18 cellular contexts compared by ENCODE assay signal in genomic region chr10:104548090-104548489, GRCh38.
A peak's percentile ranks its signal among the peaks of the same experiment; 100 is the strongest.
DNase-seq lines count a peak whose midpoint lies in the region; ATAC-seq, FAIRE-seq and TF ChIP-seq lines count a peak whose summit lies in the region.
"Had no signal": no experiment of that assay in that cellular context is flagged by ENCODE, and none has a peak within 500 bp of the region (broad histone marks: within the 10 kb centered on the region; RNA-seq: fewer than 3 reads in every experiment).

No MANE protein-coding gene starts in this region.

- no peak for TF ChIP-seq EP300 in upper lobe of left lung (IDR thresholded peaks at IDR 0.05)

- no peaks in the 10 kb centered on the region for H3K4me1 ChIP-seq in upper lobe of left lung
- H3K4me1 ChIP-seq: BLaER1, testis had no signal

- TF ChIP-seq CTCF in AG10803 (conservative IDR thresholded peaks at IDR 0.05; ENCODE audit: low read length), result no peak
- no peak for TF ChIP-seq CTCF in bronchial epithelial cell (IDR thresholded peaks at IDR 0.05; ENCODE audit: insufficient read depth, low read length, severe bottlenecking)
- no peak for TF ChIP-seq CTCF in kidney epithelial cell (IDR thresholded peaks at IDR 0.05; ENCODE audit: insufficient read depth, low read length, poor library complexity, severe bottlenecking)
- no peak for TF ChIP-seq CTCF in upper lobe of left lung (IDR thresholded peaks at IDR 0.05)

- ATAC-seq in upper lobe of left lung (ENCODE audit: low FRiP score in 2 of 2) (no peak), GM21619 (IDR thresholded peaks at IDR 0.05; ENCODE audit: unreplicated experiment) (no peak)
- ATAC-seq: activated T-cell treated with anti-CD3 and anti-CD28 coated beads, Interleukin-2, amount 50 U/mL, for 72 hours had no signal

- no peak overlapping the region for H3K27ac ChIP-seq in upper lobe of left lung
- H3K27ac ChIP-seq: BLaER1, RWPE1, testis had no signal

- H3K4me3 ChIP-seq in AG10803 (ENCODE audit: low read length), result no peak overlapping the region
- H3K4me3 ChIP-seq in bronchial epithelial cell (ENCODE audit: low read depth, low read length), result no peak overlapping the region
- no peak overlapping the region for H3K4me3 ChIP-seq in kidney epithelial cell (ENCODE audit: low read depth, low read length)
- H3K4me3 ChIP-seq in upper lobe of left lung, result no peak overlapping the region
- H3K4me3 ChIP-seq: BLaER1, testis had no signal

- DNase-seq in AG10803 (ENCODE audit: low read depth) (peak; percentile 13), NCI-H82 (lab: John Stamatoyannopoulos, UW) (peak; percentile 91), bronchial epithelial cell (ENCODE audit: low read depth) (peak; percentile 40), kidney epithelial cell (ENCODE audit: low read depth) (peak; percentile 5), CD1c-positive myeloid dendritic cell (ENCODE audit: extremely low spot score) (no peak), SHP77 (lab: John Stamatoyannopoulos, UW) (no peak), upper lobe of left lung (no peak)
- DNase-seq: activated CD4-positive, alpha-beta T cell treated with anti-CD3 and anti-CD28 coated beads, Interleukin-2, amount 50 U/mL, for 1 hour; activated T-cell treated with anti-CD3 and anti-CD28 coated beads, Interleukin-2, amount 50 U/mL, for 72 hours; DND-41; NCI-H146; NCI-H510A treated with DMSO at 0.1 percent for 48 hours; T-helper 2 cell; testis had no signal

- no peak for FAIRE-seq in bronchial epithelial cell (lab: Jason Lieb, UNC)
- FAIRE-seq: GM12891 had no signal

- H3K36me3 ChIP-seq in bronchial epithelial cell (ENCODE audit: control insufficient read depth, insufficient read depth, low read length) (no peaks in the 10 kb centered on the region), kidney epithelial cell (ENCODE audit: control insufficient read depth, insufficient read depth, low read length) (no peaks in the 10 kb centered on the region), upper lobe of left lung (no peaks in the 10 kb centered on the region)
- H3K36me3 ChIP-seq: BLaER1 had no signal

- TF ChIP-seq POLR2A in upper lobe of left lung (IDR thresholded peaks at IDR 0.05), result no peak

- H3K27me3 ChIP-seq in bronchial epithelial cell (ENCODE audit: control insufficient read depth, insufficient read depth, low read length), result no peaks in the 10 kb centered on the region
- H3K27me3 ChIP-seq in kidney epithelial cell (ENCODE audit: control insufficient read depth, insufficient read depth, low read length), result no peaks in the 10 kb centered on the region
- no peaks in the 10 kb centered on the region for H3K27me3 ChIP-seq in upper lobe of left lung
- H3K27me3 ChIP-seq: BLaER1, testis had no signal

- no peaks in the 10 kb centered on the region for H3K9me3 ChIP-seq in upper lobe of left lung
- H3K9me3 ChIP-seq: BLaER1, testis had no signal

- WGBS in upper lobe of left lung, 2 donors, result 56 to 74% methylated on average over 2 of the region's 2 CpGs

Comparison
In these comparisons a context has a peak if more than half of its experiments do, and no peak if none do; other contexts are left out.
1. DNase-seq: peak in AG10803 (single experiment), NCI-H82 (single experiment), bronchial epithelial cell (single experiment) and kidney epithelial cell (single experiment); none in CD1c-positive myeloid dendritic cell (single experiment), SHP77 (0 of 2) and upper lobe of left lung (0 of 2).